ENCODE assay signal across 16 cellular contexts in genomic region chrY:19574939-19575338, GRCh38.
DNase-seq lines count a peak whose midpoint lies in the region; ATAC-seq lines count a peak whose summit lies in the region.
"Had no signal": no experiment of that assay in that cellular context is flagged by ENCODE, and none has a peak within 500 bp of the region (broad histone marks: within the 10 kb centered on the region; RNA-seq: fewer than 3 reads in every experiment).

No MANE protein-coding gene starts in this region.

- no peaks in the 10 kb centered on the region for H3K27me3 Mint-ChIP-seq in activated T-helper 17 cell treated with anti-CD3 and anti-CD28 coated beads, Interleukin-2, amount 50 U/mL, for 72 hours
- H3K27me3 Mint-ChIP-seq: CD8-positive, alpha-beta memory T cell; T-helper 17 cell had no signal

- H3K4me3 Mint-ChIP-seq in activated T-helper 17 cell treated with anti-CD3 and anti-CD28 coated beads, Interleukin-2, amount 50 U/mL, for 72 hours: no peak overlapping the region
- H3K4me3 Mint-ChIP-seq: CD8-positive, alpha-beta memory T cell; T-helper 17 cell had no signal

- peaks cover 20% of the 10 kb centered on the region for H3K36me3 Mint-ChIP-seq in activated T-helper 17 cell treated with anti-CD3 and anti-CD28 coated beads, Interleukin-2, amount 50 U/mL, for 72 hours (ENCODE audit: low read depth)

- DNase-seq in activated CD4-positive, CD25-positive, alpha-beta regulatory T cell treated with anti-CD3 and anti-CD28 coated beads, Interleukin-2, amount 50 U/mL, for 72 hours: no peak
- DNase-seq in NCI-H510A treated with DMSO at 0.1 percent for 48 hours (lab: John Stamatoyannopoulos, UW) (no peak), NCI-H1092 (lab: John Stamatoyannopoulos, UW) (no peak)
- DNase-seq: CD8-positive, alpha-beta memory T cell; GF-D8; H7; KBM-7; NCI-H1048; NCI-H187; T-helper 17 cell had no signal

- peak; percentile 55 to 74 for ATAC-seq in activated CD4-positive, CD25-positive, alpha-beta regulatory T cell treated with anti-CD3 and anti-CD28 coated beads, Interleukin-2, amount 50 U/mL, for 24 hours
- ATAC-seq in GM21528 (IDR thresholded peaks at IDR 0.05; ENCODE audit: low FRiP score, unreplicated experiment): peak; percentile 48
- ATAC-seq in HG03439 (IDR thresholded peaks at IDR 0.05; ENCODE audit: unreplicated experiment): peak; percentile 36
- ATAC-seq in activated T-helper 17 cell treated with anti-CD3 and anti-CD28 coated beads, Interleukin-2, amount 50 U/mL, for 72 hours (replicated peaks): peak; percentile 62
- no peak for ATAC-seq in GM18867 (IDR thresholded peaks at IDR 0.05; ENCODE audit: unreplicated experiment)
- ATAC-seq: Right ventricle myocardium inferior, T-helper 17 cell had no signal

- no peak overlapping the region for H3K27ac Mint-ChIP-seq in activated T-helper 17 cell treated with anti-CD3 and anti-CD28 coated beads, Interleukin-2, amount 50 U/mL, for 72 hours
- H3K27ac Mint-ChIP-seq: CD8-positive, alpha-beta memory T cell; T-helper 17 cell had no signal

- H3K9me3 Mint-ChIP-seq in activated T-helper 17 cell treated with anti-CD3 and anti-CD28 coated beads, Interleukin-2, amount 50 U/mL, for 72 hours: no peaks in the 10 kb centered on the region
- H3K9me3 Mint-ChIP-seq: CD8-positive, alpha-beta memory T cell had no signal

- peaks cover 8% of the 10 kb centered on the region for H3K4me1 Mint-ChIP-seq in activated T-helper 17 cell treated with anti-CD3 and anti-CD28 coated beads, Interleukin-2, amount 50 U/mL, for 72 hours
